Comparison of ENCODE assay signal across 1 cellular context in genomic region chr5:10353241-10354047, GRCh38.
TF ChIP-seq lines count a peak whose summit lies in the region.

Gene MARCHF6, plus strand, starts transcription at chr5:10353695. Its CDS starts 204 bp downstream, at chr5:10353899.

TF ChIP-seq in K562, 482 proteins besides CTCF, POLR2A, EP300 and RAD21 (continued from another document and continues in another):
- TF ChIP-seq DLX4 (CRISPR knock-in tag; IDR thresholded peaks at IDR 0.05) (no peak), GTF2B (IDR thresholded peaks at IDR 0.05; ENCODE audit: extremely low read depth, insufficient read length) (no peak), PHF20 (IDR thresholded peaks at IDR 0.05; ENCODE audit: partially characterized antibody) (peak; percentile 48), ADNP (tag; IDR thresholded peaks at IDR 0.05) (no peak), EWSR1 (IDR thresholded peaks at IDR 0.05; ENCODE audit: borderline replicate concordance, low read depth, partially characterized antibody) (no peak), ATF1 (CRISPR knock-in tag; IDR thresholded peaks at IDR 0.05) (no peak), ATF1 (tag; IDR thresholded peaks at IDR 0.05) (peak; percentile 91), DIDO1 (tag; IDR thresholded peaks at IDR 0.05; ENCODE audit: low read depth) (no peak), MAZ (CRISPR knock-in tag; conservative IDR thresholded peaks at IDR 0.05 in 1 of 2, IDR thresholded peaks at IDR 0.05 in 1 of 2) (peak; percentile 81 to 82), FOS (IDR thresholded peaks at IDR 0.05; ENCODE audit: extremely low read depth, insufficient read length) (no peak), CREB3L1 (IDR thresholded peaks at IDR 0.05; ENCODE audit: borderline replicate concordance, low read depth) (peak; percentile 53; the same call in 1 of the 2 replicates), ZBTB43 (CRISPR knock-in tag; IDR thresholded peaks at IDR 0.05) (peak; percentile 84; the same call in 1 of the 2 replicates), DEAF1 (CRISPR knock-in tag; IDR thresholded peaks at IDR 0.05) (no peak), ZNF217 (CRISPR knock-in tag; IDR thresholded peaks at IDR 0.05) (no peak), ZBTB7A (IDR thresholded peaks at IDR 0.05; ENCODE audit: borderline replicate concordance, control insufficient read depth, low read depth, low read length) (peak; percentile 42), RFX1 (IDR thresholded peaks at IDR 0.05) (no peak), NFIX (CRISPR knock-in tag; IDR thresholded peaks at IDR 0.05; ENCODE audit: low read depth) (no peak), CREM (IDR thresholded peaks at IDR 0.05; ENCODE audit: low read depth) (peak; percentile 92), AFF4 (CRISPR knock-in tag; IDR thresholded peaks at IDR 0.05) (peak; percentile 95), TGIF2 (CRISPR knock-in tag; IDR thresholded peaks at IDR 0.05) (peak; percentile 81; the same call in 1 of the 2 replicates), YY1 (IDR thresholded peaks at IDR 0.05; ENCODE audit: borderline replicate concordance in 1 of 3, control insufficient read depth in 1 of 3, extremely low read depth in 1 of 3, insufficient read depth in 3 of 3, insufficient read length in 1 of 3, insufficient replicate concordance in 2 of 3, low read depth in 1 of 3, low read length in 2 of 3) (peak; percentile 54 to 94 (median 84)), CBX5 (IDR thresholded peaks at IDR 0.05; ENCODE audit: borderline replicate concordance, low read depth) (0 out of 2 replicates have a peak, but pooled peaks have one; percentile 23), ZNF644 (tag; IDR thresholded peaks at IDR 0.05; ENCODE audit: low read depth) (no peak; the same call in 1 of the 2 replicates), TAF15 (IDR thresholded peaks at IDR 0.05; ENCODE audit: low read depth, low read length) (no peak), SP1 (CRISPR knock-in tag; IDR thresholded peaks at IDR 0.05) (peak; percentile 97), MLLT1 (IDR thresholded peaks at IDR 0.05) (peak; percentile 83 to 91), ARID3A (IDR thresholded peaks at IDR 0.05; ENCODE audit: borderline replicate concordance, low read depth, low read length) (no peak), ARID4B (CRISPR knock-in tag; IDR thresholded peaks at IDR 0.05) (peak; percentile 54), E2F1 (CRISPR knock-in tag; IDR thresholded peaks at IDR 0.05) (peak; percentile 78), ZKSCAN1 (IDR thresholded peaks at IDR 0.05; ENCODE audit: low read depth, low read length) (peak; percentile 47), KLF6 (CRISPR knock-in tag; IDR thresholded peaks at IDR 0.05; ENCODE audit: borderline replicate concordance) (0 out of 2 replicates have a peak, but pooled peaks have one; percentile 6), POLR2B (IDR thresholded peaks at IDR 0.05; ENCODE audit: low read depth, partially characterized antibody) (peak; percentile 97), ZNF146 (CRISPR knock-in tag; IDR thresholded peaks at IDR 0.05; ENCODE audit: unreplicated experiment) (no peak), CBFB (CRISPR knock-in tag; IDR thresholded peaks at IDR 0.05) (peak; percentile 79; the same call in 1 of the 2 replicates), ZNF165 (CRISPR knock-in tag; IDR thresholded peaks at IDR 0.05; ENCODE audit: borderline replicate concordance) (no peak), ZFX (CRISPR knock-in tag; IDR thresholded peaks at IDR 0.05) (peak; percentile 97), ZNF184 (CRISPR knock-in tag; IDR thresholded peaks at IDR 0.05) (no peak), ZFPM2 (CRISPR knock-in tag; IDR thresholded peaks at IDR 0.05) (peak; percentile 66; the same call in 1 of the 2 replicates), JUN (IDR thresholded peaks at IDR 0.05; ENCODE audit: borderline replicate concordance, low read depth, low read length) (peak; percentile 17; the same call in 1 of the 2 replicates), JUN (CRISPR knock-in tag; IDR thresholded peaks at IDR 0.05; ENCODE audit: borderline replicate concordance) (no peak; the same call in 1 of the 2 replicates), NFXL1 (CRISPR knock-in tag; IDR thresholded peaks at IDR 0.05) (no peak), MIER1 (IDR thresholded peaks at IDR 0.05; ENCODE audit: low read depth) (peak; percentile 66; the same call in 1 of the 2 replicates), CC2D1A (IDR thresholded peaks at IDR 0.05) (no peak), NR2F6 (CRISPR knock-in tag; IDR thresholded peaks at IDR 0.05) (no peak)
